28 cellular contexts compared by ENCODE assay signal in genomic region chr12:76317976-76318375, GRCh38.
"Had no signal": no experiment of that assay in that cellular context is flagged by ENCODE, and none has a peak within 500 bp of the region (broad histone marks: within the 10 kb centered on the region; RNA-seq: fewer than 3 reads in every experiment).

No MANE protein-coding gene starts in this region.

- ATAC-seq: activated T-helper 17 cell treated with anti-CD3 and anti-CD28 coated beads, Interleukin-2, amount 50 U/mL, for 72 hours; effector memory CD8-positive, alpha-beta T cell; foreskin keratinocyte; gastrocnemius medialis; heart left ventricle had no signal

- H3K27me3 ChIP-seq: brain microvascular endothelial cell, esophagus muscularis mucosa, foreskin keratinocyte, gastrocnemius medialis had no signal

- DNase-seq: activated CD4-positive, alpha-beta memory T cell treated with anti-CD3 and anti-CD28 coated beads, Interleukin-2, amount 10 ng/mL, durations not matched to agents 7 days and 5 days; activated CD4-positive, alpha-beta T cell treated with anti-CD3 and anti-CD28 coated beads for 4 hours; activated CD4-positive, alpha-beta T cell treated with anti-CD3 and anti-CD28 coated beads, Interleukin-2, amount 10 ng/mL, durations not matched to agents 7 days and 5 days; activated CD4-positive, alpha-beta T cell treated with anti-CD3 and anti-CD28 coated beads, Interleukin-2, amount 50 U/mL, for 4 hours; activated CD4-positive, CD25-positive, alpha-beta regulatory T cell; activated CD4-positive, CD25-positive, alpha-beta regulatory T cell treated with anti-CD3 and anti-CD28 coated beads, Interleukin-2, amount 50 U/mL, for 72 hours; activated CD8-positive, alpha-beta memory T cell treated with anti-CD3 and anti-CD28 coated beads, Interleukin-2, amount 50 U/mL, for 48 hours; activated effector memory CD4-positive, alpha-beta T cell treated with Interleukin-2 at 50 U/mL for 16 hours; activated gamma-delta T cell treated with Interleukin-2 at 50 U/mL for 16 hours; activated naive CD4-positive, alpha-beta T cell treated with anti-CD3 and anti-CD28 coated beads, Interleukin-2, amount 50 U/mL, for 16 hours; activated naive CD4-positive, alpha-beta T cell treated with Interleukin-2 at 50 U/mL for 16 hours; activated T-cell treated with anti-CD3 and anti-CD28 coated beads for 4 hours; activated T-cell treated with anti-CD3 and anti-CD28 coated beads, Interleukin-2, amount 50 U/mL, for 24 hours; amniotic stem cell; anterior cingulate cortex; brain microvascular endothelial cell; cortex of kidney; dermis blood vessel endothelial cell; effector CD4-positive, alpha-beta T cell; effector memory CD8-positive, alpha-beta T cell; erythroblast; foreskin keratinocyte; gastrocnemius medialis; glutamatergic neuron; heart left ventricle; T-helper 2 cell had no signal

- H3K27ac ChIP-seq: brain microvascular endothelial cell, esophagus muscularis mucosa, foreskin keratinocyte, gastrocnemius medialis, heart left ventricle had no signal

- H3K9me3 ChIP-seq: esophagus muscularis mucosa, gastrocnemius medialis, heart left ventricle had no signal

- H3K4me1 ChIP-seq: esophagus muscularis mucosa, foreskin keratinocyte, gastrocnemius medialis, heart left ventricle had no signal

- H3K4me3 ChIP-seq: esophagus muscularis mucosa, gastrocnemius medialis, heart left ventricle had no signal

- H3K36me3 ChIP-seq: brain microvascular endothelial cell, esophagus muscularis mucosa, gastrocnemius medialis, heart left ventricle had no signal
